In the genomic region with DNA sequence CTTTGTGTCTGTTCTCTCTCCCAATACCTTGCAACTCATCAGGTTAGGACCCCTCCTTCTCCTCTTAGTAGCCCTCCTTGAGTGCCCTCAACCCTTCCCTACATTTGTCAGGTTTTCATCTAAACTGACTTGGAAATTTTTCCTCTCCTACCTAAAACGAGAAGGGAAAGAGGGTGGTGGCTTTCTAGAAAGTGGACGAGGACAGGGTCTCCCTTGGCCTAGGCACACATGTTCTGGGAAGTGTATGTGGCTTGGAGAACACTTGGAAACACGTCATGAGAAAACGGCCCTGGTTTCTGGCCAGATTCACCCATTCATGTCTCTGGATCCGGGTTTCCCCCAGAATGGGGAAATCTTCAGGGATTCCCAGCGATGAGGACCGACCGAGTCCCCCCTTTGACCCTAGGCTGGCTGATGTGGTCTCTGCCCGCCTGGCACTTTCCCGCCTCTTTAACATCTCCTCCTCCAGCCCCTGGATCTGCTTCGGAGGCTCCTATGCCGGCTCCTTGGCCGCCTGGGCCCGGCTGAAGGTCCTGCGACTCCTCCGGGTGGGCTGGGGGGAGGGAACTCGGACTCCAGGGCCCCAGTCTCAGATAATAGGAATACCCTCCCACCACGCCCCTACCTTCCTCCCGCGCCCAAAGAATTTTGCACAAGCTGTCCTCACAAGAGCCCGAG, we compare ENCODE assay signal across 9 cellular contexts. TPM values are rescaled to one million over a fixed set of nuclear protein-coding genes. Genes with fewer than 3 reads are reported as not detected.
A peak's percentile ranks its signal among the peaks of the same experiment; 100 is the strongest.
DNase-seq lines count a peak whose midpoint lies in the region; ATAC-seq and TF ChIP-seq lines count a peak whose summit lies in the region.
"Had no signal": no experiment of that assay in that cellular context is flagged by ENCODE, and none has a peak within 500 bp of the region (broad histone marks: within the 10 kb centered on the region; RNA-seq: fewer than 3 reads in every experiment).

No MANE protein-coding gene starts in this region.

- no peaks in the 10 kb centered on the region for H3K9me3 Mint-ChIP-seq in progenitor cell of endocrine pancreas (ENCODE audit: low read depth)

- no peaks in the 10 kb centered on the region for H3K27me3 ChIP-seq in GM06990 (replicated peaks; ENCODE audit: control insufficient read depth, insufficient read depth, low read length)
- H3K27me3 ChIP-seq in PC-9 (ENCODE audit: insufficient read depth, low read depth): no peaks in the 10 kb centered on the region
- peaks cover 0 to 3% of the 10 kb centered on the region in 2 donors for H3K27me3 ChIP-seq in esophagus (ENCODE audit: control insufficient read depth in 1 of 2, insufficient read depth in 2 of 2, low read length in 2 of 2)

- no peaks in the 10 kb centered on the region for H4K20me1 ChIP-seq in PC-9 (ENCODE audit: insufficient read depth)

- H3K36me3 ChIP-seq in GM06990 (ENCODE audit: control insufficient read depth, insufficient read depth, low read length) (no peaks in the 10 kb centered on the region), PC-9 (ENCODE audit: low read depth) (no peaks in the 10 kb centered on the region), esophagus (ENCODE audit: control insufficient read depth in 2 of 2, insufficient read depth in 2 of 2, low read length in 1 of 2) (peaks cover 0 to 3% of the 10 kb centered on the region in 2 donors)

- CTCF ChIA-PET in PC-9 (lab: Charles Lee): interaction anchor here (1.1 kb wide), 1 partner anchor 62 kb away, joined by 3 read pairs; a partner anchor contains a TSS

- TSS peak; percentile 93 for BruUV-seq in PC-9 (replicated peaks; lab: Mats Ljungman, UMichigan)

- peaks cover 13% of the 10 kb centered on the region for H3K27me3 Mint-ChIP-seq in progenitor cell of endocrine pancreas

- no peaks in the 10 kb centered on the region for H3K9me2 ChIP-seq in PC-9 (ENCODE audit: insufficient read depth)

- H3K9me3 ChIP-seq in PC-9 (ENCODE audit: insufficient read depth, low read depth): no peaks in the 10 kb centered on the region
- H3K9me3 ChIP-seq in esophagus (ENCODE audit: control insufficient read depth in 2 of 2, insufficient read depth in 1 of 2, low read depth in 1 of 2, low read length in 1 of 2): no peaks in the 10 kb centered on the region

- TF ChIP-seq CTCF in GM06990 (IDR thresholded peaks at IDR 0.05; ENCODE audit: insufficient read depth, low read length, poor library complexity, severe bottlenecking) (no peak), PC-9 (conservative IDR thresholded peaks at IDR 0.05) (no peak), progenitor cell of endocrine pancreas (IDR thresholded peaks at IDR 0.05; ENCODE audit: unreplicated experiment) (no peak)

- no peaks in the 10 kb centered on the region for H3K79me2 ChIP-seq in PC-9 (ENCODE audit: low read depth)

- H3K27ac Mint-ChIP-seq in progenitor cell of endocrine pancreas: peak overlapping the region; percentile 98

- peak overlapping the region; percentile 91 for H2AFZ ChIP-seq in PC-9

- H3K4me1 ChIP-seq in PC-9 (replicated peaks; ENCODE audit: insufficient read depth) (peaks cover 11% of the 10 kb centered on the region), esophagus (ENCODE audit: control insufficient read depth in 2 of 2, insufficient read depth in 2 of 2, low read length in 1 of 2) (peaks cover 0 to 4% of the 10 kb centered on the region in 2 donors)

- H3K36me3 Mint-ChIP-seq in progenitor cell of endocrine pancreas (ENCODE audit: insufficient read depth): peaks cover 4% of the 10 kb centered on the region

- H3K4me3 ChIP-seq in GM06990 (replicated peaks; ENCODE audit: low read depth, low read length) (peak overlapping the region; percentile 84), PC-9 (peak overlapping the region; percentile 84), esophagus (ENCODE audit: low read depth in 1 of 2, low read length in 2 of 2) (peak overlapping the region; percentile 76)

- peak overlapping the region; percentile 97 for H3K4me3 Mint-ChIP-seq in progenitor cell of endocrine pancreas (ENCODE audit: low read depth)

- DNase-seq in GM06990 (ENCODE audit: extremely low read depth, insufficient read length) (no peak), PC-9 (no peak), progenitor cell of endocrine pancreas (ENCODE audit: low spot score, unreplicated experiment) (no peak), hepatic stellate cell (ENCODE audit: low spot score) (no peak), NOMO-1 (lab: John Stamatoyannopoulos, UW; ENCODE audit: unreplicated experiment in 2 of 2) (no peak)
- no peak for DNase-seq in activated CD4-positive, CD25-positive, alpha-beta regulatory T cell (lab: John Stamatoyannopoulos, UW)

- H3K27ac ChIP-seq in PC-9 (peak overlapping the region; percentile 67), esophagus (ENCODE audit: low read depth in 2 of 2, low read length in 1 of 2) (no peak overlapping the region)

- POLR2A ChIA-PET in PC-9 (lab: Charles Lee; ENCODE audit: unreplicated experiment): interaction anchor here (0.6 kb wide), 1 partner anchor 23 kb away, joined by 25 read pairs; no protein-coding TSS in a partner anchor

- 9 to 13% methylated on average over 21 of the region's 21 CpGs for WGBS in esophagus, 2 donors

- intact Hi-C loops in PC-9 (cut with micrococcal nuclease; ENCODE audit: unreplicated experiment): loop anchor here (2.0 kb wide), 1 partner anchor 14 kb away; no protein-coding TSS in a partner anchor

- H3F3A ChIP-seq in PC-9 (ENCODE audit: insufficient read depth, low read depth): peaks cover 4% of the 10 kb centered on the region; the same call in 1 of the 2 replicates

- no peaks in the 10 kb centered on the region for H3K4me1 Mint-ChIP-seq in progenitor cell of endocrine pancreas (ENCODE audit: low read depth)

- peak overlapping the region; percentile 68 for H3K4me2 ChIP-seq in PC-9

- no peak for ATAC-seq in HG03025 (IDR thresholded peaks at IDR 0.05; ENCODE audit: low FRiP score, unreplicated experiment)

RNA-seq across cellular contexts. Expression of a gene that starts 2.9 kb away (rescaled TPM):
- total RNA-seq in PC-9 (2021) (32.3 and 32.5 TPM in 2 replicates), progenitor cell of endocrine pancreas (28.2 and 29.8 TPM in 2 replicates)
- polyA plus RNA-seq in esophagus: 1 to 10 TPM; 3.6 to 8.9 TPM
- total RNA-seq: LHCN-M2 had no signal
